Comparison of ENCODE assay signal across 14 cellular contexts in genomic region chr10:74542077-74542476, GRCh38.
A peak's percentile ranks its signal among the peaks of the same experiment; 100 is the strongest.
DNase-seq lines count a peak whose midpoint lies in the region; ATAC-seq and TF ChIP-seq lines count a peak whose summit lies in the region.
"Had no signal": no experiment of that assay in that cellular context is flagged by ENCODE, and none has a peak within 500 bp of the region (broad histone marks: within the 10 kb centered on the region; RNA-seq: fewer than 3 reads in every experiment).

No MANE protein-coding gene starts in this region.

- no peak overlapping the region for H3K27ac ChIP-seq in SK-N-SH (ENCODE audit: low read depth in 2 of 2, low read length in 1 of 2)
- peak overlapping the region; percentile 41 for H3K27ac ChIP-seq in brain microvascular endothelial cell
- H3K27ac ChIP-seq in tibial artery: no peak overlapping the region
- H3K27ac ChIP-seq: neutrophil had no signal

- no peak overlapping the region for H3K4me3 Mint-ChIP-seq in activated naive CD4-positive, alpha-beta T cell treated with anti-CD3 and anti-CD28 coated beads, Interleukin-2, amount 10 ng/mL, durations not matched to agents 7 days and 5 days
- H3K4me3 Mint-ChIP-seq: activated naive CD8-positive, alpha-beta T cell; T-cell had no signal

- POLR2A ChIA-PET in SK-N-SH (lab: Yijun Ruan, JAX): no interaction called here

- peaks cover 4% of the 10 kb centered on the region for H3K4me1 Mint-ChIP-seq in activated naive CD4-positive, alpha-beta T cell treated with anti-CD3 and anti-CD28 coated beads, Interleukin-2, amount 10 ng/mL, durations not matched to agents 7 days and 5 days

- H3K27ac Mint-ChIP-seq in activated naive CD4-positive, alpha-beta T cell treated with anti-CD3 and anti-CD28 coated beads, Interleukin-2, amount 10 ng/mL, durations not matched to agents 7 days and 5 days: no peak overlapping the region
- H3K27ac Mint-ChIP-seq: activated naive CD8-positive, alpha-beta T cell; T-cell had no signal

- no peak overlapping the region for H3K4me2 ChIP-seq in SK-N-SH

- H3K36me3 ChIP-seq in SK-N-SH (replicated peaks in 1 of 2; ENCODE audit: control insufficient read depth in 1 of 2, insufficient read depth in 2 of 2, low read length in 1 of 2) (peaks cover 0 to 4% of the 10 kb centered on the region in 2 experiments), brain microvascular endothelial cell (replicated peaks) (no peaks in the 10 kb centered on the region), tibial artery (no peaks in the 10 kb centered on the region)
- H3K36me3 ChIP-seq: neutrophil had no signal

- in situ Hi-C loops in brain microvascular endothelial cell (cut with HindIII; ENCODE audit: low pct_ligation_motif_present, low sequenced_read_pairs): no loop called here

- H3K27me3 ChIP-seq in SK-N-SH (ENCODE audit: insufficient read depth): no peaks in the 10 kb centered on the region
- no peaks in the 10 kb centered on the region for H3K27me3 ChIP-seq in brain microvascular endothelial cell (replicated peaks)
- H3K27me3 ChIP-seq in tibial artery: no peaks in the 10 kb centered on the region
- H3K27me3 ChIP-seq: neutrophil had no signal

- H3K27me3 Mint-ChIP-seq in activated naive CD4-positive, alpha-beta T cell treated with anti-CD3 and anti-CD28 coated beads, Interleukin-2, amount 10 ng/mL, durations not matched to agents 7 days and 5 days: no peaks in the 10 kb centered on the region
- H3K27me3 Mint-ChIP-seq: activated naive CD8-positive, alpha-beta T cell; T-cell had no signal

- ATAC-seq in SK-N-SH treated with all-trans-retinoic acid at 6 μM for 48 hours: no peak
- ATAC-seq: T-cell had no signal

- intact Hi-C loops in tibial artery (cut with DNase I; ENCODE audit: low total_unique reads): no loop called here

- no peaks in the 10 kb centered on the region for H3K79me2 ChIP-seq in SK-N-SH (ENCODE audit: insufficient read depth)

- no peaks in the 10 kb centered on the region for H3K9me3 Mint-ChIP-seq in activated naive CD4-positive, alpha-beta T cell treated with anti-CD3 and anti-CD28 coated beads, Interleukin-2, amount 10 ng/mL, durations not matched to agents 7 days and 5 days
- H3K9me3 Mint-ChIP-seq: T-cell had no signal

- WGBS in SK-N-SH (ENCODE audit: low lambda C conversion rate): 82% methylated on average over 2 of the region's 2 CpGs

- H3K4me3 ChIP-seq in SK-N-SH (ENCODE audit: low read depth in 2 of 2, low read length in 1 of 2): no peak overlapping the region
- no peak overlapping the region for H3K4me3 ChIP-seq in brain microvascular endothelial cell (ENCODE audit: low read depth, low read length)
- H3K4me3 ChIP-seq in tibial artery: no peak overlapping the region

- H2AFZ ChIP-seq in SK-N-SH (ENCODE audit: low read depth): no peak overlapping the region

- H3F3A ChIP-seq in SK-N-SH (replicated peaks; ENCODE audit: insufficient read depth): peaks cover 4% of the 10 kb centered on the region

- TF ChIP-seq RAD21 in SK-N-SH (IDR thresholded peaks at IDR 0.05; ENCODE audit: low read length): no peak

- H4K20me1 ChIP-seq in SK-N-SH (ENCODE audit: insufficient read depth): no peaks in the 10 kb centered on the region

- TF ChIP-seq EP300 in SK-N-SH (IDR thresholded peaks at IDR 0.05; ENCODE audit: borderline replicate concordance in 1 of 2, low read depth in 1 of 2, low read length in 1 of 2): no peak

- no peak overlapping the region for H3K9ac ChIP-seq in SK-N-SH

- H3K4me1 ChIP-seq in SK-N-SH (ENCODE audit: control insufficient read depth in 1 of 2, insufficient read depth in 2 of 2, low read depth in 1 of 2, low read length in 1 of 2): peaks cover 0 to 4% of the 10 kb centered on the region in 2 experiments; a peak in 1 of 4 replicates
- H3K4me1 ChIP-seq in tibial artery: no peaks in the 10 kb centered on the region

- no peaks in the 10 kb centered on the region for H3K9me3 ChIP-seq in SK-N-SH
- H3K9me3 ChIP-seq in tibial artery: no peaks in the 10 kb centered on the region
- H3K9me3 ChIP-seq: neutrophil had no signal

- TF ChIP-seq CTCF in SK-N-SH (IDR thresholded peaks at IDR 0.05) (no peak), brain microvascular endothelial cell (IDR thresholded peaks at IDR 0.05; ENCODE audit: low read depth, low read length, missing control alignments) (no peak), tibial artery (IDR thresholded peaks at IDR 0.05) (no peak)

- CTCF ChIA-PET in SK-N-SH (lab: Yijun Ruan, JAX): no interaction called here
- CTCF ChIA-PET in activated naive CD4-positive, alpha-beta T cell treated with anti-CD3 and anti-CD28 coated beads, Interleukin-2, amount 10 ng/mL, durations not matched to agents 7 days and 5 days (lab: Charles Lee): interaction anchor here (0.6 kb wide), 1 partner anchor 10 kb away, joined by 4 read pairs; no protein-coding TSS in a partner anchor

- H3K9me2 ChIP-seq in SK-N-SH: no peaks in the 10 kb centered on the region

- H3K36me3 Mint-ChIP-seq in activated naive CD4-positive, alpha-beta T cell treated with anti-CD3 and anti-CD28 coated beads, Interleukin-2, amount 10 ng/mL, durations not matched to agents 7 days and 5 days: no peaks in the 10 kb centered on the region

- DNase-seq in SK-N-SH (no peak), brain microvascular endothelial cell (peak; percentile 63), kidney glomerular epithelial cell (lab: John Stamatoyannopoulos, UW) (peak; percentile 48), tibial artery (peak; percentile 66), NCI-H2227 (lab: John Stamatoyannopoulos, UW; ENCODE audit: unreplicated experiment) (no peak), NCI-H2171 (lab: John Stamatoyannopoulos, UW) (no peak)
- DNase-seq in activated naive CD4-positive, alpha-beta T cell treated with anti-CD3 and anti-CD28 coated beads, Interleukin-2, amount 10 ng/mL, durations not matched to agents 7 days and 5 days: no peak
- DNase-seq: left cardiac atrium; NCI-H1417 treated with DMSO at 0.1 percent for 48 hours; stimulated activated CD4-positive, alpha-beta T cell treated with anti-CD3 and anti-CD28 coated beads, Interleukin-4, amount 100 ng/mL, for 4 hours; T-cell had no signal

TF ChIP-seq in SK-N-SH treated with all-trans-retinoic acid at 6 μM for 48 hours, 23 proteins besides CTCF, POLR2A, EP300 and RAD21:
- TF ChIP-seq ZNF70 (CRISPR knock-in tag; IDR thresholded peaks at IDR 0.05): no peak
- TF ChIP-seq ISL1 (CRISPR knock-in tag; IDR thresholded peaks at IDR 0.05): peak; percentile 72
- TF ChIP-seq BACH2 (CRISPR knock-in tag; IDR thresholded peaks at IDR 0.05; ENCODE audit: borderline replicate concordance): no peak
TF ChIP-seq in SK-N-SH treated with all-trans-retinoic acid at 6 μM for 48 hours: peak in this region for 1.

TF ChIP-seq in SK-N-SH, 30 proteins besides CTCF, POLR2A, EP300 and RAD21 (continues in another document):
- TF ChIP-seq RCOR1 (IDR thresholded peaks at IDR 0.05; ENCODE audit: low read length) (no peak), NRF1 (IDR thresholded peaks at IDR 0.05; ENCODE audit: low read depth, low read length) (no peak), FOXJ3 (CRISPR knock-in tag; IDR thresholded peaks at IDR 0.05) (no peak), CHD2 (IDR thresholded peaks at IDR 0.05; ENCODE audit: low read length, partially characterized antibody) (no peak), MXI1 (IDR thresholded peaks at IDR 0.05; ENCODE audit: low read depth, low read length) (no peak), IRF3 (IDR thresholded peaks at IDR 0.05; ENCODE audit: low read depth, low read length) (no peak), PBX3 (IDR thresholded peaks at IDR 0.05) (no peak), ZBTB33 (IDR thresholded peaks at IDR 0.05; ENCODE audit: borderline replicate concordance, low read depth) (no peak), SIN3A (IDR thresholded peaks at IDR 0.05; ENCODE audit: borderline replicate concordance, low read depth, low read length) (no peak), TCF12 (IDR thresholded peaks at IDR 0.05) (no peak), RXRA (IDR thresholded peaks at IDR 0.05; ENCODE audit: borderline replicate concordance, low read depth) (no peak), EZH2phosphoT487 (IDR thresholded peaks at IDR 0.05; ENCODE audit: borderline replicate concordance, low read depth) (no peak), RFX5 (IDR thresholded peaks at IDR 0.05; ENCODE audit: low read length) (no peak), MEF2A (IDR thresholded peaks at IDR 0.05; ENCODE audit: borderline replicate concordance, low read depth) (no peak), GATA2 (CRISPR knock-in tag; IDR thresholded peaks at IDR 0.05) (no peak)

Comparison
In these comparisons a context has a peak if more than half of its experiments do, and no peak if none do; other contexts are left out.
1. DNase-seq: peak in brain microvascular endothelial cell (single experiment), kidney glomerular epithelial cell (single experiment) and tibial artery (2 of 2); none in SK-N-SH (single experiment), activated naive CD4-positive, alpha-beta T cell treated with anti-CD3 and anti-CD28 coated beads, Interleukin-2, amount 10 ng/mL, durations not matched to agents 7 days and 5 days (single experiment), NCI-H2227 (single experiment) and NCI-H2171 (single experiment).